In the genomic region with DNA sequence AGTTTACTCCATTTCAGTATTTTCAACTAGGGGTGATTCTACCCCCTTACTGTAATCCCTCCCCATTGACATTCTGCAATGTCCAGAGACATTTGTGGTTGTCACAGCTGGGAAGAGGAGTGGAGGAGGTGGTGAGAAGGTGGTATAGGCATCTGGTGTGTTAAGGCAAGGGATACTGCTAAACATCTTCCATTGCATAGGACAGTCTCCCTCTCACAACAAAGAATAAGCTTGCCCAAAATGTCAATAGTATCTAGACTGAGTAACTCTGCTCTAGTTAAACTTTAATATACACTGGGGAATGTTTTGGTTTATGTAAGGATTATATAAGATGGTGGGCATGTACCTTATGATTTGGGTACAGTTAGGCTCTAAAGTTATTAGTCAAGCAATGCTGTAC, we compare ENCODE assay signal across 1 cellular context.
TF ChIP-seq lines count a peak whose summit lies in the region.

No MANE protein-coding gene starts in this region.

TF ChIP-seq in HepG2, 621 proteins besides CTCF, POLR2A, EP300 and RAD21 (continued from another document):
- TF ChIP-seq, protein P1, sequence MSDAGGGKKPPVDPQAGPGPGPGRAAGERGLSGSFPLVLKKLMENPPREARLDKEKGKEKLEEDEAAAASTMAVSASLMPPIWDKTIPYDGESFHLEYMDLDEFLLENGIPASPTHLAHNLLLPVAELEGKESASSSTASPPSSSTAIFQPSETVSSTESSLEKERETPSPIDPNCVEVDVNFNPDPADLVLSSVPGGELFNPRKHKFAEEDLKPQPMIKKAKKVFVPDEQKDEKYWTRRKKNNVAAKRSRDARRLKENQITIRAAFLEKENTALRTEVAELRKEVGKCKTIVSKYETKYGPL (CRISPR knock-in tag; IDR thresholded peaks at IDR 0.05): peak; percentile 26; the same call in 1 of the 2 replicates
- peak; percentile 55 for TF ChIP-seq FOXA3 (CRISPR knock-in tag; IDR thresholded peaks at IDR 0.05)
- TF ChIP-seq ZNF644 (CRISPR knock-in tag; IDR thresholded peaks at IDR 0.05; ENCODE audit: low read depth): 0 out of 2 replicates have a peak, but pooled peaks have one; percentile 57
- TF ChIP-seq, protein P2, sequence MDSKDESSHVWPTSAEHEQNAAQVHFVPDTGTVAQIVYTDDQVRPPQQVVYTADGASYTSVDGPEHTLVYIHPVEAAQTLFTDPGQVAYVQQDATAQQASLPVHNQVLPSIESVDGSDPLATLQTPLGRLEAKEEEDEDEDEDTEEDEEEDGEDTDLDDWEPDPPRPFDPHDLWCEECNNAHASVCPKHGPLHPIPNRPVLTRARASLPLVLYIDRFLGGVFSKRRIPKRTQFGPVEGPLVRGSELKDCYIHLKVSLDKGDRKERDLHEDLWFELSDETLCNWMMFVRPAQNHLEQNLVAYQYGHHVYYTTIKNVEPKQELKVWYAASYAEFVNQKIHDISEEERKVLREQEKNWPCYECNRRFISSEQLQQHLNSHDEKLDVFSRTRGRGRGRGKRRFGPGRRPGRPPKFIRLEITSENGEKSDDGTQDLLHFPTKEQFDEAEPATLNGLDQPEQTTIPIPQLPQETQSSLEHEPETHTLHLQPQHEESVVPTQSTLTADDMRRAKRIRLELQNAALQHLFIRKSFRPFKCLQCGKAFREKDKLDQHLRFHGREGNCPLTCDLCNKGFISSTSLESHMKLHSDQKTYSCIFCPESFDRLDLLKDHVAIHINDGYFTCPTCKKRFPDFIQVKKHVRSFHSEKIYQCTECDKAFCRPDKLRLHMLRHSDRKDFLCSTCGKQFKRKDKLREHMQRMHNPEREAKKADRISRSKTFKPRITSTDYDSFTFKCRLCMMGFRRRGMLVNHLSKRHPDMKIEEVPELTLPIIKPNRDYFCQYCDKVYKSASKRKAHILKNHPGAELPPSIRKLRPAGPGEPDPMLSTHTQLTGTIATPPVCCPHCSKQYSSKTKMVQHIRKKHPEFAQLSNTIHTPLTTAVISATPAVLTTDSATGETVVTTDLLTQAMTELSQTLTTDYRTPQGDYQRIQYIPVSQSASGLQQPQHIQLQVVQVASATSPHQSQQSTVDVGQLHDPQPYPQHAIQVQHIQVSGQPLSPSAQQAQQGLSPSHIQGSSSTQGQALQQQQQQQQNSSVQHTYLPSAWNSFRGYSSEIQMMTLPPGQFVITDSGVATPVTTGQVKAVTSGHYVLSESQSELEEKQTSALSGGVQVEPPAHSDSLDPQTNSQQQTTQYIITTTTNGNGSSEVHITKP (CRISPR knock-in tag; IDR thresholded peaks at IDR 0.05; ENCODE audit: low read depth): peak; percentile 95
- peak; percentile 44; the same call in 1 of the 2 replicates for TF ChIP-seq HMG20A (CRISPR knock-in tag; IDR thresholded peaks at IDR 0.05; ENCODE audit: borderline replicate concordance)
- 0 out of 2 replicates have a peak, but pooled peaks have one; percentile 14 for TF ChIP-seq SOX5 (CRISPR knock-in tag; IDR thresholded peaks at IDR 0.05; ENCODE audit: borderline replicate concordance)
- TF ChIP-seq, protein P3, sequence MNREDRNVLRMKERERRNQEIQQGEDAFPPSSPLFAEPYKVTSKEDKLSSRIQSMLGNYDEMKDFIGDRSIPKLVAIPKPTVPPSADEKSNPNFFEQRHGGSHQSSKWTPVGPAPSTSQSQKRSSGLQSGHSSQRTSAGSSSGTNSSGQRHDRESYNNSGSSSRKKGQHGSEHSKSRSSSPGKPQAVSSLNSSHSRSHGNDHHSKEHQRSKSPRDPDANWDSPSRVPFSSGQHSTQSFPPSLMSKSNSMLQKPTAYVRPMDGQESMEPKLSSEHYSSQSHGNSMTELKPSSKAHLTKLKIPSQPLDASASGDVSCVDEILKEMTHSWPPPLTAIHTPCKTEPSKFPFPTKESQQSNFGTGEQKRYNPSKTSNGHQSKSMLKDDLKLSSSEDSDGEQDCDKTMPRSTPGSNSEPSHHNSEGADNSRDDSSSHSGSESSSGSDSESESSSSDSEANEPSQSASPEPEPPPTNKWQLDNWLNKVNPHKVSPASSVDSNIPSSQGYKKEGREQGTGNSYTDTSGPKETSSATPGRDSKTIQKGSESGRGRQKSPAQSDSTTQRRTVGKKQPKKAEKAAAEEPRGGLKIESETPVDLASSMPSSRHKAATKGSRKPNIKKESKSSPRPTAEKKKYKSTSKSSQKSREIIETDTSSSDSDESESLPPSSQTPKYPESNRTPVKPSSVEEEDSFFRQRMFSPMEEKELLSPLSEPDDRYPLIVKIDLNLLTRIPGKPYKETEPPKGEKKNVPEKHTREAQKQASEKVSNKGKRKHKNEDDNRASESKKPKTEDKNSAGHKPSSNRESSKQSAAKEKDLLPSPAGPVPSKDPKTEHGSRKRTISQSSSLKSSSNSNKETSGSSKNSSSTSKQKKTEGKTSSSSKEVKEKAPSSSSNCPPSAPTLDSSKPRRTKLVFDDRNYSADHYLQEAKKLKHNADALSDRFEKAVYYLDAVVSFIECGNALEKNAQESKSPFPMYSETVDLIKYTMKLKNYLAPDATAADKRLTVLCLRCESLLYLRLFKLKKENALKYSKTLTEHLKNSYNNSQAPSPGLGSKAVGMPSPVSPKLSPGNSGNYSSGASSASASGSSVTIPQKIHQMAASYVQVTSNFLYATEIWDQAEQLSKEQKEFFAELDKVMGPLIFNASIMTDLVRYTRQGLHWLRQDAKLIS (CRISPR knock-in tag; IDR thresholded peaks at IDR 0.05): no peak
- TF ChIP-seq, protein P4, sequence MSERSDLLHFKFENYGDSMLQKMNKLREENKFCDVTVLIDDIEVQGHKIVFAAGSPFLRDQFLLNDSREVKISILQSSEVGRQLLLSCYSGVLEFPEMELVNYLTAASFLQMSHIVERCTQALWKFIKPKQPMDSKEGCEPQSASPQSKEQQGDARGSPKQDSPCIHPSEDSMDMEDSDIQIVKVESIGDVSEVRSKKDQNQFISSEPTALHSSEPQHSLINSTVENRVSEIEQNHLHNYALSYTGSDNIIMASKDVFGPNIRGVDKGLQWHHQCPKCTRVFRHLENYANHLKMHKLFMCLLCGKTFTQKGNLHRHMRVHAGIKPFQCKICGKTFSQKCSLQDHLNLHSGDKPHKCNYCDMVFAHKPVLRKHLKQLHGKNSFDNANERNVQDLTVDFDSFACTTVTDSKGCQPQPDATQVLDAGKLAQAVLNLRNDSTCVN (CRISPR knock-in tag; IDR thresholded peaks at IDR 0.05; ENCODE audit: borderline replicate concordance): no peak
- TF ChIP-seq, protein P5, sequence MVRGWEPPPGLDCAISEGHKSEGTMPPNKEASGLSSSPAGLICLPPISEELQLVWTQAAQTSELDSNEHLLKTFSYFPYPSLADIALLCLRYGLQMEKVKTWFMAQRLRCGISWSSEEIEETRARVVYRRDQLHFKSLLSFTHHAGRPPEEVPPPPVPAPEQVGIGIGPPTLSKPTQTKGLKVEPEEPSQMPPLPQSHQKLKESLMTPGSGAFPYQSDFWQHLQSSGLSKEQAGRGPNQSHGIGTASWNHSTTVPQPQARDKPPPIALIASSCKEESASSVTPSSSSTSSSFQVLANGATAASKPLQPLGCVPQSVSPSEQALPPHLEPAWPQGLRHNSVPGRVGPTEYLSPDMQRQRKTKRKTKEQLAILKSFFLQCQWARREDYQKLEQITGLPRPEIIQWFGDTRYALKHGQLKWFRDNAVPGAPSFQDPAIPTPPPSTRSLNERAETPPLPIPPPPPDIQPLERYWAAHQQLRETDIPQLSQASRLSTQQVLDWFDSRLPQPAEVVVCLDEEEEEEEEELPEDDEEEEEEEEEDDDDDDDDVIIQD (CRISPR knock-in tag; IDR thresholded peaks at IDR 0.05; ENCODE audit: low read depth): peak; percentile 80; the same call in 1 of the 2 replicates
- TF ChIP-seq SOX13 (IDR thresholded peaks at IDR 0.05): no peak
- peak in 1 of 2 experiments; percentile 47; a peak in 1 of 4 replicates for TF ChIP-seq SOX13 (CRISPR knock-in tag; conservative IDR thresholded peaks at IDR 0.05 in 1 of 2, IDR thresholded peaks at IDR 0.05 in 1 of 2)
- peak; percentile 46; the same call in 1 of the 2 replicates for TF ChIP-seq FOXK1 (CRISPR knock-in tag; IDR thresholded peaks at IDR 0.05; ENCODE audit: borderline replicate concordance, low read depth)
- TF ChIP-seq ZNF235 (CRISPR knock-in tag; IDR thresholded peaks at IDR 0.05; ENCODE audit: borderline replicate concordance): no peak
- TF ChIP-seq, protein P6, sequence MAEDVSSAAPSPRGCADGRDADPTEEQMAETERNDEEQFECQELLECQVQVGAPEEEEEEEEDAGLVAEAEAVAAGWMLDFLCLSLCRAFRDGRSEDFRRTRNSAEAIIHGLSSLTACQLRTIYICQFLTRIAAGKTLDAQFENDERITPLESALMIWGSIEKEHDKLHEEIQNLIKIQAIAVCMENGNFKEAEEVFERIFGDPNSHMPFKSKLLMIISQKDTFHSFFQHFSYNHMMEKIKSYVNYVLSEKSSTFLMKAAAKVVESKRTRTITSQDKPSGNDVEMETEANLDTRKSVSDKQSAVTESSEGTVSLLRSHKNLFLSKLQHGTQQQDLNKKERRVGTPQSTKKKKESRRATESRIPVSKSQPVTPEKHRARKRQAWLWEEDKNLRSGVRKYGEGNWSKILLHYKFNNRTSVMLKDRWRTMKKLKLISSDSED (CRISPR knock-in tag; IDR thresholded peaks at IDR 0.05): no peak
